In the genomic region with DNA sequence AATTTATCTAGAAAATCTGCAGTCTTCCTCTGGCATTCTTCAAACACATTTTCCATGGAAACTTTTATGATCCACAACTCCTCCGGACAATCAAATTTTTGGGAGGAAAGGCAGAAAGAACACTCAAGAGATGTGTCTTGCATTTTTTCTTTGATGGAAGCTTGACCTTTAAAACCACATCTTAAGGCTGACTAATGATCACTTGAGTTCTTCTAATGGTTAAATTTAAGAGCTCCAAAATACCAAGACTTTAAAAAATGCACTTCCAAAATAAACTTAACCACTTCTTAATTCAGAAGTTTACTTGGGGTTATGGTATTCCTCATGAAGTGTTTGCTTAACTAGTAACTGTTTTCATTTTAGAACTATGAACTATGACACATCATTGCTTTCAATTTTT, we compare ENCODE assay signal across 17 cellular contexts. TPM values are rescaled to one million over a fixed set of nuclear protein-coding genes. Genes with fewer than 3 reads are reported as not detected.
A peak's percentile ranks its signal among the peaks of the same experiment; 100 is the strongest.
DNase-seq lines count a peak whose midpoint lies in the region; TF ChIP-seq lines count a peak whose summit lies in the region.
"Had no signal": no experiment of that assay in that cellular context is flagged by ENCODE, and none has a peak within 500 bp of the region (broad histone marks: within the 10 kb centered on the region; RNA-seq: fewer than 3 reads in every experiment).

No MANE protein-coding gene starts in this region.

- H3K27me3 ChIP-seq in mesenchymal stem cell (ENCODE audit: control insufficient read depth in 1 of 2, insufficient read depth in 1 of 2, low read length in 2 of 2) = no peaks in the 10 kb centered on the region
- H3K27me3 ChIP-seq: BLaER1, uterus had no signal

- H3K18ac ChIP-seq in mesenchymal stem cell (ENCODE audit: low read depth in 1 of 2, low read length in 2 of 2) = no peak overlapping the region

- no peak overlapping the region for H4K8ac ChIP-seq in mesenchymal stem cell (ENCODE audit: low read length)

- peak; percentile 36 for DNase-seq in AG08396 (ENCODE audit: low spot score)
- DNase-seq in HS-27A (ENCODE audit: low read depth) = peak; percentile 9
- DNase-seq in choroid plexus epithelial cell (ENCODE audit: low read depth) = peak; percentile 78
- peak; percentile 68 for DNase-seq in mesenchymal stem cell
- no peak for DNase-seq in HK-2 (ENCODE audit: unreplicated experiment)
- no peak for DNase-seq in stimulated activated CD4-positive, alpha-beta T cell treated with anti-CD3 and anti-CD28 coated beads, Interleukin-4, amount 100 ng/mL, for 1 hour
- no peak for DNase-seq in DMS 273 treated with DMSO at 0.1 percent for 48 hours (lab: John Stamatoyannopoulos, UW)
- DNase-seq in midbrain (lab: John Stamatoyannopoulos, UW) = no peak
- DNase-seq: activated naive CD8-positive, alpha-beta T cell treated with anti-CD3 and anti-CD28 coated beads, Interleukin-2, amount 50 U/mL, for 24 hours; effector CD4-positive, alpha-beta T cell; GDM1; KBM-7; NCI-H187; SHP77 had no signal

- no peak overlapping the region for H3K4ac ChIP-seq in mesenchymal stem cell (ENCODE audit: low read depth in 1 of 2, low read length in 2 of 2)

- peak overlapping the region; percentile 88 for H3K9ac ChIP-seq in mesenchymal stem cell (ENCODE audit: low read length)
- H3K9ac ChIP-seq: BLaER1 had no signal

- H3K4me1 ChIP-seq in mesenchymal stem cell (ENCODE audit: control insufficient read depth, insufficient read depth, low read depth, low read length) = peaks cover 3% of the 10 kb centered on the region
- H3K4me1 ChIP-seq: BLaER1, uterus had no signal

- no peak overlapping the region for H2BK120ac ChIP-seq in mesenchymal stem cell (ENCODE audit: low read depth, low read length)

- peaks cover 7% of the 10 kb centered on the region for H3K79me1 ChIP-seq in mesenchymal stem cell (replicated peaks; ENCODE audit: low read length, poor library complexity, severe bottlenecking)

- TF ChIP-seq CTCF in choroid plexus epithelial cell (conservative IDR thresholded peaks at IDR 0.05; ENCODE audit: low read depth, low read length) = no peak

- H2BK5ac ChIP-seq in mesenchymal stem cell (ENCODE audit: low read depth, low read length, poor library complexity, severe bottlenecking) = no peak overlapping the region

- H3K27ac ChIP-seq in mesenchymal stem cell (ENCODE audit: low read length, poor library complexity, severe bottlenecking) = peak overlapping the region; percentile 78
- H3K27ac ChIP-seq: BLaER1, VCaP had no signal

- no peak overlapping the region for H2AK5ac ChIP-seq in mesenchymal stem cell (ENCODE audit: low read length, severe bottlenecking)

- H2BK12ac ChIP-seq in mesenchymal stem cell (ENCODE audit: low read length in 2 of 2) = no peak overlapping the region

- peaks cover 0 to 7% of the 10 kb centered on the region in 2 experiments for H3K36me3 ChIP-seq in mesenchymal stem cell (ENCODE audit: control insufficient read depth in 1 of 2, insufficient read depth in 2 of 2, low read depth in 1 of 2, low read length in 2 of 2)
- H3K36me3 ChIP-seq: BLaER1, uterus had no signal

- H3K23ac ChIP-seq in mesenchymal stem cell (ENCODE audit: low read length in 2 of 2) = no peak overlapping the region

- no peak overlapping the region for H3K14ac ChIP-seq in mesenchymal stem cell (ENCODE audit: low read length in 2 of 2)

- no peak overlapping the region for H2BK15ac ChIP-seq in mesenchymal stem cell (ENCODE audit: low read depth, poor library complexity, severe bottlenecking)

- H3K9me3 ChIP-seq in mesenchymal stem cell (ENCODE audit: control insufficient read depth, low read length) = no peaks in the 10 kb centered on the region
- H3K9me3 ChIP-seq: BLaER1, uterus had no signal

- WGBS in mesenchymal stem cell = no CpG with 5 or more reads among the region's 1 CpG

- H3K4me3 ChIP-seq in choroid plexus epithelial cell (ENCODE audit: low read depth, low read length) (no peak overlapping the region), mesenchymal stem cell (ENCODE audit: insufficient read depth in 1 of 2, low read depth in 1 of 2, low read length in 2 of 2) (peak overlapping the region in 1 of 2 experiments; percentile 76)
- H3K4me3 ChIP-seq: BLaER1 had no signal

- H3K4me2 ChIP-seq in mesenchymal stem cell (ENCODE audit: low read length, poor library complexity, severe bottlenecking) = no peak overlapping the region
- H3K4me2 ChIP-seq: BLaER1 had no signal

- no peak overlapping the region for H2AFZ ChIP-seq in mesenchymal stem cell (ENCODE audit: low read depth, low read length)

- H4K91ac ChIP-seq in mesenchymal stem cell (ENCODE audit: low read length) = no peak overlapping the region

RNA-seq across cellular contexts. Expression of gene ETV1, which starts 43.3 kb away (rescaled TPM):
- 47.3 TPM for polyA plus RNA-seq in mesenchymal stem cell (2013, experiment 1 of 2)
- polyA plus RNA-seq in mesenchymal stem cell (2013, experiment 2 of 2) = 49.7 TPM

Comparison
In these comparisons a context has a peak if more than half of its experiments do, and no peak if none do; other contexts are left out.
1. DNase-seq: peak in AG08396 (single experiment), HS-27A (single experiment), choroid plexus epithelial cell (single experiment) and mesenchymal stem cell (single experiment); none in HK-2 (single experiment), stimulated activated CD4-positive, alpha-beta T cell treated with anti-CD3 and anti-CD28 coated beads, Interleukin-4, amount 100 ng/mL, for 1 hour (single experiment), DMS 273 treated with DMSO at 0.1 percent for 48 hours (single experiment) and midbrain (single experiment).